In genomic region chr5:143347698-143348344, GRCh38 we compare ENCODE assay signal across 16 cellular contexts. TPM values are rescaled to one million over a fixed set of nuclear protein-coding genes. Genes with fewer than 3 reads are reported as not detected.
DNase-seq lines count a peak whose midpoint lies in the region; ATAC-seq, FAIRE-seq and TF ChIP-seq lines count a peak whose summit lies in the region.
"Had no signal": no experiment of that assay in that cellular context is flagged by ENCODE, and none has a peak within 500 bp of the region (broad histone marks: within the 10 kb centered on the region; RNA-seq: fewer than 3 reads in every experiment).

No MANE protein-coding gene starts in this region.

- H3K36me3 ChIP-seq in astrocyte (ENCODE audit: insufficient read depth, low read length) (no peaks in the 10 kb centered on the region), thoracic aorta (no peaks in the 10 kb centered on the region), colonic mucosa (no peaks in the 10 kb centered on the region)
- H3K36me3 ChIP-seq: transverse colon had no signal

- ATAC-seq in activated naive CD8-positive, alpha-beta T cell treated with anti-CD3 and anti-CD28 coated beads, Interleukin-2, amount 50 U/mL, for 24 hours = no peak
- no peak for ATAC-seq in thoracic aorta (ENCODE audit: insufficient number of reproducible peaks, low FRiP score, low read depth)
- ATAC-seq in GM21367 (IDR thresholded peaks at IDR 0.05; ENCODE audit: unreplicated experiment) = no peak
- ATAC-seq: HCT116, mucosa of descending colon, WTC11 had no signal

- H3K27me3 Mint-ChIP-seq in activated naive CD8-positive, alpha-beta T cell = no peaks in the 10 kb centered on the region
- H3K27me3 Mint-ChIP-seq in activated naive CD8-positive, alpha-beta T cell treated with anti-CD3 and anti-CD28 coated beads, Interleukin-2, amount 50 U/mL, for 24 hours = no peaks in the 10 kb centered on the region
- no peaks in the 10 kb centered on the region for H3K27me3 Mint-ChIP-seq in astrocyte (ENCODE audit: low read depth, unreplicated experiment)
- H3K27me3 Mint-ChIP-seq: progenitor cell of endocrine pancreas had no signal

- no peak overlapping the region for H3K9ac ChIP-seq in astrocyte (ENCODE audit: low read length)
- H3K9ac ChIP-seq in colonic mucosa (ENCODE audit: low read depth in 2 of 2, low read length in 2 of 2) = no peak overlapping the region

- no peaks in the 10 kb centered on the region for H3K27me3 ChIP-seq in astrocyte (ENCODE audit: insufficient read depth, low read length)
- no peaks in the 10 kb centered on the region for H3K27me3 ChIP-seq in thoracic aorta (replicated peaks; ENCODE audit: insufficient read depth)
- no peaks in the 10 kb centered on the region for H3K27me3 ChIP-seq in colonic mucosa
- H3K27me3 ChIP-seq: transverse colon had no signal

- H3K79me2 ChIP-seq in astrocyte (ENCODE audit: insufficient read depth, low read length) = peaks cover 93% of the 10 kb centered on the region

- H3K9me3 Mint-ChIP-seq in activated naive CD8-positive, alpha-beta T cell (ENCODE audit: low read depth) = no peaks in the 10 kb centered on the region
- no peaks in the 10 kb centered on the region for H3K9me3 Mint-ChIP-seq in activated naive CD8-positive, alpha-beta T cell treated with anti-CD3 and anti-CD28 coated beads, Interleukin-2, amount 50 U/mL, for 24 hours
- H3K9me3 Mint-ChIP-seq in astrocyte (ENCODE audit: unreplicated experiment) = peaks cover 2% of the 10 kb centered on the region
- H3K9me3 Mint-ChIP-seq: WTC11 had no signal

- no peak overlapping the region for H3K4me3 Mint-ChIP-seq in activated naive CD8-positive, alpha-beta T cell
- H3K4me3 Mint-ChIP-seq in activated naive CD8-positive, alpha-beta T cell treated with anti-CD3 and anti-CD28 coated beads, Interleukin-2, amount 50 U/mL, for 24 hours = no peak overlapping the region
- H3K4me3 Mint-ChIP-seq in astrocyte (ENCODE audit: unreplicated experiment) = no peak overlapping the region
- H3K4me3 Mint-ChIP-seq: WTC11 had no signal

- no peak overlapping the region for H3K27ac ChIP-seq in astrocyte (ENCODE audit: low read depth, low read length)
- H3K27ac ChIP-seq in thoracic aorta = peak overlapping the region; percentile 24 to 49
- no peak overlapping the region for H3K27ac ChIP-seq in colonic mucosa
- H3K27ac ChIP-seq: transverse colon had no signal

- H3K4me3 ChIP-seq in astrocyte (ENCODE audit: insufficient read depth, low read depth, low read length) = no peak overlapping the region
- no peak overlapping the region for H3K4me3 ChIP-seq in thoracic aorta
- no peak overlapping the region for H3K4me3 ChIP-seq in colonic mucosa
- H3K4me3 ChIP-seq: mucosa of descending colon, transverse colon had no signal

- FAIRE-seq in astrocyte (lab: Jason Lieb, UNC) = peak; percentile 34

- DNase-seq in activated naive CD8-positive, alpha-beta T cell treated with anti-CD3 and anti-CD28 coated beads, Interleukin-2, amount 50 U/mL, for 24 hours = no peak
- DNase-seq in astrocyte (ENCODE audit: low read depth) (no peak), myocyte (ENCODE audit: low read depth) (peak; percentile 46), thoracic aorta (ENCODE audit: low spot score) (no peak), DMS114 treated with DMSO at 0.1 percent for 48 hours (lab: John Stamatoyannopoulos, UW; ENCODE audit: unreplicated experiment) (no peak), colonic mucosa (no peak)
- DNase-seq: head of caudate nucleus, mucosa of descending colon, NCI-H82, transverse colon had no signal

- H3K4me2 ChIP-seq in astrocyte (ENCODE audit: low read length) = no peak overlapping the region

- H3K4me1 Mint-ChIP-seq in activated naive CD8-positive, alpha-beta T cell (ENCODE audit: low read depth) = peaks cover 28% of the 10 kb centered on the region
- H3K4me1 Mint-ChIP-seq in activated naive CD8-positive, alpha-beta T cell treated with anti-CD3 and anti-CD28 coated beads, Interleukin-2, amount 50 U/mL, for 24 hours = peaks cover 29% of the 10 kb centered on the region
- H3K4me1 Mint-ChIP-seq in astrocyte (ENCODE audit: low read depth, unreplicated experiment) = peaks cover 2% of the 10 kb centered on the region

- H3K27ac Mint-ChIP-seq in activated naive CD8-positive, alpha-beta T cell = peak overlapping the region; percentile 1
- H3K27ac Mint-ChIP-seq in activated naive CD8-positive, alpha-beta T cell treated with anti-CD3 and anti-CD28 coated beads, Interleukin-2, amount 50 U/mL, for 24 hours = no peak overlapping the region
- no peak overlapping the region for H3K27ac Mint-ChIP-seq in astrocyte (ENCODE audit: unreplicated experiment)
- H3K27ac Mint-ChIP-seq: activated T-helper 2 cell treated with anti-CD3 and anti-CD28 coated beads, Interferon-gamma antibody, Interleukin-2, Interleukin-4, amounts not matched to agents 10 μg/mL and 5 μg/mL and 100 μg/mL, durations not matched to agents 14 hours and 24 hours and 36 hours; progenitor cell of endocrine pancreas; WTC11 had no signal

- H2AFZ ChIP-seq in astrocyte (ENCODE audit: low read depth, low read length) = no peak overlapping the region

- H3K36me3 Mint-ChIP-seq in activated naive CD8-positive, alpha-beta T cell = peaks cover 5% of the 10 kb centered on the region
- H3K36me3 Mint-ChIP-seq in activated naive CD8-positive, alpha-beta T cell treated with anti-CD3 and anti-CD28 coated beads, Interleukin-2, amount 50 U/mL, for 24 hours (ENCODE audit: low read depth) = peaks cover 7% of the 10 kb centered on the region
- H3K36me3 Mint-ChIP-seq in astrocyte (ENCODE audit: low read depth, unreplicated experiment) = no peaks in the 10 kb centered on the region
- H3K36me3 Mint-ChIP-seq: WTC11 had no signal

- H3K9me3 ChIP-seq in astrocyte (ENCODE audit: insufficient read depth, low read depth, low read length) (no peaks in the 10 kb centered on the region), thoracic aorta (no peaks in the 10 kb centered on the region), colonic mucosa (no peaks in the 10 kb centered on the region)
- H3K9me3 ChIP-seq: mucosa of descending colon, transverse colon had no signal

- intact Hi-C loops in colonic mucosa (cut with DNase I) = no loop called here

- H3K4me1 ChIP-seq in astrocyte (ENCODE audit: insufficient read depth, low read length) = peaks cover 19% of the 10 kb centered on the region
- peaks cover 17 to 52% of the 10 kb centered on the region in 2 donors for H3K4me1 ChIP-seq in thoracic aorta (ENCODE audit: control insufficient read depth in 1 of 2, low read depth in 2 of 2)
- H3K4me1 ChIP-seq in colonic mucosa = no peaks in the 10 kb centered on the region

- peaks cover 54% of the 10 kb centered on the region for H4K20me1 ChIP-seq in astrocyte (ENCODE audit: insufficient read depth, low read length)

- TF ChIP-seq CTCF in astrocyte (IDR thresholded peaks at IDR 0.05; ENCODE audit: insufficient read depth, low read depth, low read length) = no peak
- no peak for TF ChIP-seq CTCF in thoracic aorta (IDR thresholded peaks at IDR 0.05)
- TF ChIP-seq CTCF in colonic mucosa (IDR thresholded peaks at IDR 0.05) = no peak

RNA-seq across cellular contexts. Expression of gene NR3C1, which starts 55.7 kb away (rescaled TPM):
- total RNA-seq in astrocyte (35.4 and 36.1 TPM in 2 replicates), myocyte (52.2 and 59.9 TPM in 2 replicates), thoracic aorta (10 to 100 TPM; 56.5 to 58.1 TPM), colonic mucosa (10 to 100 TPM; 13.0 to 23.5 TPM)
- polyA plus RNA-seq in myocyte (2012) = 20.3 TPM

Comparison
In these comparisons a context has a peak if more than half of its experiments do, and no peak if none do; other contexts are left out.
1. H3K27ac ChIP-seq: peak in thoracic aorta (2 of 2); none in astrocyte (single experiment) and colonic mucosa (single experiment).